Comparison of ENCODE assay signal across 8 cellular contexts in genomic region chr3:172094621-172095557, GRCh38. TPM values are rescaled to one million over a fixed set of nuclear protein-coding genes. Genes with fewer than 3 reads are reported as not detected.
DNase-seq lines count a peak whose midpoint lies in the region; ATAC-seq lines count a peak whose summit lies in the region.
"Had no signal": no experiment of that assay in that cellular context is flagged by ENCODE, and none has a peak within 500 bp of the region (broad histone marks: within the 10 kb centered on the region; RNA-seq: fewer than 3 reads in every experiment).

No MANE protein-coding gene starts in this region.

- DNase-seq in RPMI7951 (ENCODE audit: low read depth) (peak; percentile 66), iris pigment epithelial cell (ENCODE audit: low read depth) (peak; percentile 56), COR-L47 (lab: John Stamatoyannopoulos, UW) (no peak), OCI-M2 (lab: John Stamatoyannopoulos, UW; ENCODE audit: unreplicated experiment) (no peak), GM19238 (ENCODE audit: insufficient read length, low spot score) (no peak)

- ATAC-seq in GM18907 (IDR thresholded peaks at IDR 0.05; ENCODE audit: unreplicated experiment), result peak; percentile 92
- ATAC-seq in HG02610 (IDR thresholded peaks at IDR 0.05; ENCODE audit: unreplicated experiment), result peak; percentile 88
- ATAC-seq: T-cell had no signal

RNA-seq across cellular contexts. Expression of gene FNDC3B, which starts 55.5 kb away (rescaled TPM):
- 60.6 and 64.6 TPM in 2 replicates for total RNA-seq in RPMI7951 (2014; rRNA removed; shearing (Covaris generic))

Comparison
In these comparisons a context has a peak if more than half of its experiments do, and no peak if none do; other contexts are left out.
1. DNase-seq: peak in RPMI7951 (single experiment) and iris pigment epithelial cell (single experiment); none in COR-L47 (single experiment), OCI-M2 (single experiment) and GM19238 (single experiment).